25 cellular contexts compared by ENCODE assay signal in genomic region chr7:127755965-127756364, GRCh38.
"Had no signal": no experiment of that assay in that cellular context is flagged by ENCODE, and none has a peak within 500 bp of the region (broad histone marks: within the 10 kb centered on the region; RNA-seq: fewer than 3 reads in every experiment).

No MANE protein-coding gene starts in this region.

- H3K4me3 Mint-ChIP-seq: activated CD4-positive, alpha-beta T cell treated with anti-CD3 and anti-CD28 coated beads for 36 hours; activated CD4-positive, alpha-beta T cell treated with anti-CD3 and anti-CD28 coated beads, Interleukin-2, amount 10 ng/mL, durations not matched to agents 7 days and 5 days; activated CD8-positive, alpha-beta T cell treated with anti-CD3 and anti-CD28 coated beads, Interleukin-2, amount 10 ng/mL, durations not matched to agents 7 days and 5 days; activated naive CD4-positive, alpha-beta T cell treated with anti-CD3 and anti-CD28 coated beads, Interleukin-2, amount 50 U/mL, for 24 hours; activated naive CD8-positive, alpha-beta T cell treated with anti-CD3 and anti-CD28 coated beads, Interleukin-2, amount 10 ng/mL, durations not matched to agents 7 days and 5 days; activated T-cell treated with anti-CD3 and anti-CD28 coated beads, Interleukin-2, amount 50 U/mL, for 24 hours; central memory CD8-positive, alpha-beta T cell; T-helper 2 cell treated with Interferon-gamma antibody and Interleukin-4, amounts not matched to agents 5 μg/mL and 100 μg/mL, for 36 hours; WTC11 had no signal

- H3K27me3 Mint-ChIP-seq: activated CD4-positive, alpha-beta T cell treated with anti-CD3 and anti-CD28 coated beads for 36 hours; activated CD4-positive, alpha-beta T cell treated with anti-CD3 and anti-CD28 coated beads, Interleukin-2, amount 10 ng/mL, durations not matched to agents 7 days and 5 days; activated naive CD4-positive, alpha-beta T cell treated with anti-CD3 and anti-CD28 coated beads, Interleukin-2, amount 50 U/mL, for 24 hours; activated naive CD8-positive, alpha-beta T cell treated with anti-CD3 and anti-CD28 coated beads, Interleukin-2, amount 10 ng/mL, durations not matched to agents 7 days and 5 days; activated T-cell treated with anti-CD3 and anti-CD28 coated beads, Interleukin-2, amount 50 U/mL, for 24 hours; central memory CD8-positive, alpha-beta T cell had no signal

- DNase-seq: activated CD4-positive, alpha-beta T cell treated with anti-CD3 and anti-CD28 coated beads for 36 hours; activated CD4-positive, alpha-beta T cell treated with anti-CD3 and anti-CD28 coated beads, Interleukin-2, amount 10 ng/mL, durations not matched to agents 7 days and 5 days; activated CD4-positive, alpha-beta T cell treated with anti-CD3 and anti-CD28 coated beads, Interleukin-2, amount 50 U/mL, for 48 hours; activated CD8-positive, alpha-beta T cell treated with anti-CD3 and anti-CD28 coated beads, Interleukin-2, amount 10 ng/mL, durations not matched to agents 7 days and 5 days; activated gamma-delta T cell; activated naive CD4-positive, alpha-beta T cell treated with Interleukin-2 at 50 U/mL for 16 hours; activated naive CD8-positive, alpha-beta T cell treated with anti-CD3 and anti-CD28 coated beads, Interleukin-2, amount 10 ng/mL, durations not matched to agents 7 days and 5 days; activated T-cell treated with anti-CD3 and anti-CD28 coated beads, Interleukin-2, amount 50 U/mL, for 24 hours; NCI-H1092 treated with DMSO at 0.1 percent for 48 hours; NCI-H187; NCI-H2107; NCI-H2171; NCI-H446 treated with DMSO at 0.1 percent for 48 hours; NCI-H524; Right ventricle myocardium superior; SW 1271 had no signal

- H3K36me3 Mint-ChIP-seq: WTC11 had no signal

- H3K9me3 Mint-ChIP-seq: activated CD4-positive, alpha-beta T cell treated with anti-CD3 and anti-CD28 coated beads, Interleukin-2, amount 10 ng/mL, durations not matched to agents 7 days and 5 days; activated naive CD4-positive, alpha-beta T cell treated with anti-CD3 and anti-CD28 coated beads, Interleukin-2, amount 50 U/mL, for 24 hours; activated naive CD8-positive, alpha-beta T cell treated with anti-CD3 and anti-CD28 coated beads, Interleukin-2, amount 10 ng/mL, durations not matched to agents 7 days and 5 days; activated T-cell treated with anti-CD3 and anti-CD28 coated beads, Interleukin-2, amount 50 U/mL, for 24 hours; activated T-helper 2 cell treated with anti-CD3 and anti-CD28 coated beads, Interferon-gamma antibody, Interleukin-2, Interleukin-4, amounts not matched to agents 10 μg/mL and 5 μg/mL and 100 μg/mL, durations not matched to agents 14 hours and 24 hours and 36 hours; central memory CD8-positive, alpha-beta T cell; T-helper 2 cell treated with Interferon-gamma antibody and Interleukin-4, amounts not matched to agents 5 μg/mL and 100 μg/mL, for 36 hours; WTC11 had no signal

- H3K27ac Mint-ChIP-seq: activated CD4-positive, alpha-beta T cell treated with anti-CD3 and anti-CD28 coated beads for 36 hours; activated CD4-positive, alpha-beta T cell treated with anti-CD3 and anti-CD28 coated beads, Interleukin-2, amount 10 ng/mL, durations not matched to agents 7 days and 5 days; activated CD8-positive, alpha-beta T cell treated with anti-CD3 and anti-CD28 coated beads, Interleukin-2, amount 10 ng/mL, durations not matched to agents 7 days and 5 days; activated naive CD8-positive, alpha-beta T cell treated with anti-CD3 and anti-CD28 coated beads, Interleukin-2, amount 10 ng/mL, durations not matched to agents 7 days and 5 days; activated T-cell treated with anti-CD3 and anti-CD28 coated beads, Interleukin-2, amount 50 U/mL, for 24 hours; activated T-helper 2 cell treated with anti-CD3 and anti-CD28 coated beads, Interferon-gamma antibody, Interleukin-2, Interleukin-4, amounts not matched to agents 10 μg/mL and 5 μg/mL and 100 μg/mL, durations not matched to agents 14 hours and 24 hours and 36 hours; T-helper 2 cell treated with Interferon-gamma antibody and Interleukin-4, amounts not matched to agents 5 μg/mL and 100 μg/mL, for 36 hours had no signal

- ATAC-seq: activated CD4-positive, alpha-beta T cell treated with anti-CD3 and anti-CD28 coated beads for 36 hours; activated CD4-positive, CD25-positive, alpha-beta regulatory T cell treated with anti-CD3 and anti-CD28 coated beads, Interleukin-2, amount 50 U/mL, for 24 hours; activated CD8-positive, alpha-beta T cell treated with anti-CD3 and anti-CD28 coated beads, Interleukin-2, amount 10 ng/mL, durations not matched to agents 7 days and 5 days; WTC11 had no signal

- H3K27ac ChIP-seq: ascending aorta, cardiac muscle cell, KMS-11 had no signal
